In genomic region chr20:59754551-59754950, GRCh38 we compare ENCODE assay signal across 34 cellular contexts.
"Had no signal": no experiment of that assay in that cellular context is flagged by ENCODE, and none has a peak within 500 bp of the region (broad histone marks: within the 10 kb centered on the region; RNA-seq: fewer than 3 reads in every experiment).

No MANE protein-coding gene starts in this region.

- H3K36me3 Mint-ChIP-seq: activated CD4-positive, alpha-beta memory T cell treated with anti-CD3 and anti-CD28 coated beads for 36 hours; activated naive CD4-positive, alpha-beta T cell treated with anti-CD3 and anti-CD28 coated beads, Interleukin-2, amount 50 U/mL, for 72 hours; activated naive CD8-positive, alpha-beta T cell treated with anti-CD3 and anti-CD28 coated beads for 36 hours had no signal

- H3K4me1 Mint-ChIP-seq: activated CD4-positive, alpha-beta T cell treated with anti-CD3 and anti-CD28 coated beads, Interleukin-2, amount 10 ng/mL, durations not matched to agents 24 days and 14 days; activated naive CD8-positive, alpha-beta T cell treated with anti-CD3 and anti-CD28 coated beads for 36 hours; activated T-helper 17 cell treated with anti-CD3 and anti-CD28 coated beads, Interleukin-2, amount 50 U/mL, for 72 hours had no signal

- H3K9me3 ChIP-seq: adrenal gland, body of pancreas, breast epithelium had no signal

- H3K4me3 Mint-ChIP-seq: activated B cell treated with CpG ODN at 0.5 μM for 24 hours; activated CD4-positive, alpha-beta memory T cell treated with anti-CD3 and anti-CD28 coated beads for 36 hours; activated CD4-positive, alpha-beta T cell treated with anti-CD3 and anti-CD28 coated beads, Interleukin-2, amount 10 ng/mL, durations not matched to agents 24 days and 14 days; activated naive CD4-positive, alpha-beta T cell treated with anti-CD3 and anti-CD28 coated beads for 36 hours; activated naive CD8-positive, alpha-beta T cell treated with anti-CD3 and anti-CD28 coated beads for 36 hours; activated T-cell treated with anti-CD3 and anti-CD28 coated beads, Interleukin-2, amount 50 U/mL, for 4 hours; activated T-cell treated with anti-CD3 and anti-CD28 coated beads, Interleukin-2, amount 50 U/mL, for 72 hours; activated T-helper 1 cell treated with anti-CD3 and anti-CD28 coated beads, Interleukin-12 subunit alpha, Interleukin-12 subunit beta, Interleukin-2, Interleukin-4 antibody, amounts not matched to agents 30 ng/mL and 10 ng/mL and 1 ng/mL, durations not matched to agents 14 hours and 24 hours and 36 hours; activated T-helper 17 cell treated with anti-CD3 and anti-CD28 coated beads, Interleukin-2, amount 50 U/mL, for 72 hours; T-helper 1 cell treated with Interleukin-12 subunit alpha and Interleukin-12 subunit beta and Interleukin-4 antibody, amounts not matched to agents 30 μg/mL and 1 μg/mL, for 36 hours; T-helper 2 cell treated with Interferon-gamma antibody and Interleukin-4, amounts not matched to agents 5 μg/mL and 100 μg/mL, for 36 hours had no signal

- DNase-seq: activated B cell treated with CpG ODN at 0.5 μM for 24 hours; activated CD4-positive, alpha-beta memory T cell treated with anti-CD3 and anti-CD28 coated beads for 36 hours; activated CD4-positive, alpha-beta T cell treated with anti-CD3 and anti-CD28 coated beads for 4 hours; activated CD4-positive, alpha-beta T cell treated with anti-CD3 and anti-CD28 coated beads, Interleukin-2, amount 10 ng/mL, durations not matched to agents 24 days and 14 days; activated CD4-positive, alpha-beta T cell treated with anti-CD3 and anti-CD28 coated beads, Interleukin-2, amount 50 U/mL, for 1 hour; activated CD4-positive, alpha-beta T cell treated with anti-CD3 and anti-CD28 coated beads, Interleukin-2, amount 50 U/mL, for 4 hours; activated CD4-positive, CD25-positive, alpha-beta regulatory T cell treated with anti-CD3 and anti-CD28 coated beads, Interleukin-2, amount 50 U/mL, for 72 hours; activated CD8-positive, alpha-beta memory T cell treated with anti-CD3 and anti-CD28 coated beads, Interleukin-2, amount 50 U/mL, for 4 hours; activated effector memory CD4-positive, alpha-beta T cell treated with anti-CD3 and anti-CD28 coated beads, Interleukin-2, amount 50 U/mL, for 16 hours; activated gamma-delta T cell treated with Interleukin-2 at 50 U/mL for 16 hours; activated naive CD4-positive, alpha-beta T cell; activated naive CD4-positive, alpha-beta T cell treated with anti-CD3 and anti-CD28 coated beads for 36 hours; activated naive CD4-positive, alpha-beta T cell treated with anti-CD3 and anti-CD28 coated beads, Interleukin-2, amount 50 U/mL, for 16 hours; activated naive CD8-positive, alpha-beta T cell treated with anti-CD3 and anti-CD28 coated beads for 36 hours; activated T-cell treated with anti-CD3 and anti-CD28 coated beads for 4 hours; activated T-cell treated with anti-CD3 and anti-CD28 coated beads, Interleukin-2, amount 50 U/mL, for 1 hour; activated T-cell treated with anti-CD3 and anti-CD28 coated beads, Interleukin-2, amount 50 U/mL, for 4 hours; activated T-cell treated with anti-CD3 and anti-CD28 coated beads, Interleukin-2, amount 50 U/mL, for 72 hours; adrenal gland; amniotic stem cell; aorta; body of pancreas; brain microvascular endothelial cell; central memory CD4-positive, alpha-beta T cell; T-helper 1 cell; T-helper 2 cell; T-helper 9 cell had no signal

- H3K9me3 Mint-ChIP-seq: activated B cell treated with CpG ODN at 0.5 μM for 24 hours; activated CD4-positive, alpha-beta memory T cell treated with anti-CD3 and anti-CD28 coated beads for 36 hours; activated CD4-positive, alpha-beta T cell treated with anti-CD3 and anti-CD28 coated beads, Interleukin-2, amount 10 ng/mL, durations not matched to agents 24 days and 14 days; activated naive CD4-positive, alpha-beta T cell treated with anti-CD3 and anti-CD28 coated beads for 36 hours; activated naive CD4-positive, alpha-beta T cell treated with anti-CD3 and anti-CD28 coated beads, Interleukin-2, amount 50 U/mL, for 72 hours; activated naive CD8-positive, alpha-beta T cell treated with anti-CD3 and anti-CD28 coated beads for 36 hours; activated T-cell treated with anti-CD3 and anti-CD28 coated beads, Interleukin-2, amount 50 U/mL, for 4 hours; activated T-cell treated with anti-CD3 and anti-CD28 coated beads, Interleukin-2, amount 50 U/mL, for 72 hours; activated T-helper 1 cell treated with anti-CD3 and anti-CD28 coated beads, Interleukin-12 subunit alpha, Interleukin-12 subunit beta, Interleukin-2, Interleukin-4 antibody, amounts not matched to agents 30 ng/mL and 10 ng/mL and 1 ng/mL, durations not matched to agents 14 hours and 24 hours and 36 hours; activated T-helper 17 cell treated with anti-CD3 and anti-CD28 coated beads, Interleukin-2, amount 50 U/mL, for 72 hours; T-helper 1 cell treated with Interleukin-12 subunit alpha and Interleukin-12 subunit beta and Interleukin-4 antibody, amounts not matched to agents 30 μg/mL and 1 μg/mL, for 36 hours; T-helper 2 cell treated with Interferon-gamma antibody and Interleukin-4, amounts not matched to agents 5 μg/mL and 100 μg/mL, for 36 hours had no signal

- H3K4me3 ChIP-seq: adrenal gland, body of pancreas, breast epithelium had no signal

- H3K36me3 ChIP-seq: adrenal gland, brain microvascular endothelial cell, breast epithelium had no signal

- H3K27ac ChIP-seq: adrenal gland, body of pancreas, brain microvascular endothelial cell, breast epithelium, VCaP had no signal

- H3K27ac Mint-ChIP-seq: activated B cell treated with CpG ODN at 0.5 μM for 24 hours; activated CD4-positive, alpha-beta memory T cell treated with anti-CD3 and anti-CD28 coated beads for 36 hours; activated CD4-positive, alpha-beta T cell treated with anti-CD3 and anti-CD28 coated beads, Interleukin-2, amount 10 ng/mL, durations not matched to agents 24 days and 14 days; activated naive CD4-positive, alpha-beta T cell treated with anti-CD3 and anti-CD28 coated beads for 36 hours; activated naive CD4-positive, alpha-beta T cell treated with anti-CD3 and anti-CD28 coated beads, Interleukin-2, amount 50 U/mL, for 72 hours; activated naive CD8-positive, alpha-beta T cell treated with anti-CD3 and anti-CD28 coated beads for 36 hours; activated T-cell treated with anti-CD3 and anti-CD28 coated beads, Interleukin-2, amount 50 U/mL, for 72 hours; activated T-helper 1 cell treated with anti-CD3 and anti-CD28 coated beads, Interleukin-12 subunit alpha, Interleukin-12 subunit beta, Interleukin-2, Interleukin-4 antibody, amounts not matched to agents 30 ng/mL and 10 ng/mL and 1 ng/mL, durations not matched to agents 14 hours and 24 hours and 36 hours; activated T-helper 17 cell treated with anti-CD3 and anti-CD28 coated beads, Interleukin-2, amount 50 U/mL, for 72 hours; T-helper 1 cell treated with Interleukin-12 subunit alpha and Interleukin-12 subunit beta and Interleukin-4 antibody, amounts not matched to agents 30 μg/mL and 1 μg/mL, for 36 hours; T-helper 2 cell treated with Interferon-gamma antibody and Interleukin-4, amounts not matched to agents 5 μg/mL and 100 μg/mL, for 36 hours had no signal

- H3K4me1 ChIP-seq: body of pancreas, breast epithelium had no signal

- ATAC-seq: activated naive CD4-positive, alpha-beta T cell treated with anti-CD3 and anti-CD28 coated beads, Interleukin-2, amount 50 U/mL, for 72 hours; activated T-cell treated with anti-CD3 and anti-CD28 coated beads, Interleukin-2, amount 50 U/mL, for 4 hours; activated T-cell treated with anti-CD3 and anti-CD28 coated beads, Interleukin-2, amount 50 U/mL, for 72 hours; activated T-helper 17 cell treated with anti-CD3 and anti-CD28 coated beads, Interleukin-2, amount 50 U/mL, for 72 hours; body of pancreas had no signal

- H3K27me3 ChIP-seq: brain microvascular endothelial cell had no signal
